12 cellular contexts compared by ENCODE assay signal in the genomic region with DNA sequence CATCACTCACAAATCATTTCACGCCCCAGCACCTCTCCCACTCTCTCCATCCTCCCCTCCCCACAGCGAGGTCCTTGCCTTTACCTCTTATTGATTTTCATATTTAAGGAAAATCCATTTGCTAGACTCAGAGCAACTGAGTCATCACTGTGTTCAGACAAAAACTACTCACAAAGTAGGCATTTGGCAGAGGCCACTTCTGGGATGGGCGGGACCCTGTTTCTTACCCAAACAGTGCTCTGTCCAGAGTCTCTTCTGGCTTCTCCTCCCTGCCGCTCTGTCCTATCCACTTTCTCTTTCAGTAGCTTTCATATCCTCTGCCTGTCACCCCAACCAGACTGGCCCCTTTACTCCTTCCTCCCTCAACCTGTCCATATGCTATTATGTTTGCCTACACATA. TPM values are rescaled to one million over a fixed set of nuclear protein-coding genes. Genes with fewer than 3 reads are reported as not detected.
DNase-seq lines count a peak whose midpoint lies in the region; ATAC-seq lines count a peak whose summit lies in the region.
"Had no signal": no experiment of that assay in that cellular context is flagged by ENCODE, and none has a peak within 500 bp of the region (broad histone marks: within the 10 kb centered on the region; RNA-seq: fewer than 3 reads in every experiment).

No MANE protein-coding gene starts in this region.

- peaks cover 24% of the 10 kb centered on the region for H3K27me3 Mint-ChIP-seq in dendritic cell treated with granulocyte-macrophage colony-stimulating factor and Interleukin-4, amounts not matched to agents 40 ng/mL and 50 ng/mL, for 4 days

- no peaks in the 10 kb centered on the region for H3K9me3 ChIP-seq in mucosa of rectum (ENCODE audit: control insufficient read depth in 2 of 2, low read length in 2 of 2)
- H3K9me3 ChIP-seq: HAP-1, ovary had no signal

- no peaks in the 10 kb centered on the region for H3K36me3 ChIP-seq in mucosa of rectum (ENCODE audit: control insufficient read depth in 2 of 2, insufficient read depth in 2 of 2, low read length in 2 of 2)
- H3K36me3 ChIP-seq: HAP-1, ovary had no signal

- H3K4me1 Mint-ChIP-seq in dendritic cell treated with granulocyte-macrophage colony-stimulating factor and Interleukin-4, amounts not matched to agents 40 ng/mL and 50 ng/mL, for 4 days (ENCODE audit: low read depth): peaks cover 70% of the 10 kb centered on the region

- H3K27me3 ChIP-seq in mucosa of rectum (ENCODE audit: control insufficient read depth in 2 of 2, insufficient read depth in 2 of 2, low read length in 2 of 2): peaks cover 21 to 25% of the 10 kb centered on the region in 2 donors
- H3K27me3 ChIP-seq: ovary had no signal

- H3K9ac ChIP-seq in mucosa of rectum (ENCODE audit: low read depth in 1 of 2, low read length in 2 of 2): no peak overlapping the region

- DNase-seq in A172 (ENCODE audit: low spot score) (peak; percentile 90), LHCN-M2 (ENCODE audit: low read depth) (peak; percentile 82)
- no peak for DNase-seq in stimulated activated CD4-positive, alpha-beta T cell treated with anti-CD3 and anti-CD28 coated beads, Interleukin-12 subunit alpha, Interleukin-12 subunit beta, amount 100 ng/mL, for 4 hours
- DNase-seq: activated T-cell treated with anti-CD3 and anti-CD28 coated beads for 4 hours, ovary, SHP77 had no signal

- intact Hi-C loops in dendritic cell treated with granulocyte-macrophage colony-stimulating factor and Interleukin-4, amounts not matched to agents 40 ng/mL and 50 ng/mL, for 4 days (cut with micrococcal nuclease): loop anchor here (5.0 to 10.0 kb wide), 2 partner anchors 256 to 438 kb away; no protein-coding TSS in a partner anchor

- ATAC-seq in GM19397 (IDR thresholded peaks at IDR 0.05; ENCODE audit: unreplicated experiment) (no peak), HG02884 (IDR thresholded peaks at IDR 0.05; ENCODE audit: unreplicated experiment) (no peak), GM19455 (IDR thresholded peaks at IDR 0.05; ENCODE audit: unreplicated experiment) (no peak)

- no peaks in the 10 kb centered on the region for H3K9me3 Mint-ChIP-seq in dendritic cell treated with granulocyte-macrophage colony-stimulating factor and Interleukin-4, amounts not matched to agents 40 ng/mL and 50 ng/mL, for 4 days

- peaks cover 15% of the 10 kb centered on the region for H3K36me3 Mint-ChIP-seq in dendritic cell treated with granulocyte-macrophage colony-stimulating factor and Interleukin-4, amounts not matched to agents 40 ng/mL and 50 ng/mL, for 4 days (ENCODE audit: low read depth)

- peak overlapping the region; percentile 93 for H3K27ac Mint-ChIP-seq in dendritic cell treated with granulocyte-macrophage colony-stimulating factor and Interleukin-4, amounts not matched to agents 40 ng/mL and 50 ng/mL, for 4 days

- peaks cover 9 to 16% of the 10 kb centered on the region in 2 donors for H3K4me1 ChIP-seq in mucosa of rectum (ENCODE audit: control insufficient read depth in 2 of 2, insufficient read depth in 2 of 2, low read length in 2 of 2)

- peak overlapping the region; percentile 21 for H3K4me3 Mint-ChIP-seq in dendritic cell treated with granulocyte-macrophage colony-stimulating factor and Interleukin-4, amounts not matched to agents 40 ng/mL and 50 ng/mL, for 4 days

- H3K4me3 ChIP-seq in mucosa of rectum (ENCODE audit: low read length in 2 of 2): no peak overlapping the region
- H3K4me3 ChIP-seq: HAP-1, ovary had no signal

- H3K27ac ChIP-seq in mucosa of rectum (ENCODE audit: low read depth in 2 of 2, low read length in 2 of 2): peak overlapping the region; percentile 45 to 54
- H3K27ac ChIP-seq: ovary had no signal

RNA-seq across cellular contexts. Expression of a gene that starts 2.4 kb away (rescaled TPM):
- 29.7 and 40.3 TPM in 2 replicates for total RNA-seq in A172 (2014; rRNA removed; shearing (Covaris generic))
- total RNA-seq in LHCN-M2 (2014; rRNA removed): 34.7 and 35.0 TPM in 2 replicates
- polyA plus RNA-seq in LHCN-M2 (2012): 27.1 TPM

RNA-seq across cellular contexts. Expression of a gene that starts 29.6 kb away (rescaled TPM):
- 573 and 611 TPM in 2 replicates for total RNA-seq in A172 (2014; rRNA removed; shearing (Covaris generic))
- 336 and 492 TPM in 2 replicates for total RNA-seq in LHCN-M2 (2014; rRNA removed)
- polyA plus RNA-seq in LHCN-M2 (2012): 491 TPM
